1 cellular context compared by ENCODE assay signal in genomic region chr9:36488322-36488838, GRCh38.
TF ChIP-seq lines count a peak whose summit lies in the region.

No MANE protein-coding gene starts in this region.

TF ChIP-seq in HepG2, 621 proteins besides CTCF, POLR2A, EP300 and RAD21 (continued from another document):
- TF ChIP-seq FOXP4 (CRISPR knock-in tag; IDR thresholded peaks at IDR 0.05) (0 out of 2 replicates have a peak, but pooled peaks have one; percentile 38), ZBTB43 (CRISPR knock-in tag; conservative IDR thresholded peaks at IDR 0.05) (no peak), MNT (IDR thresholded peaks at IDR 0.05) (peak; percentile 87), MAFK (conservative IDR thresholded peaks at IDR 0.05 in 1 of 2, IDR thresholded peaks at IDR 0.05 in 1 of 2; ENCODE audit: low read length in 2 of 2) (peak; percentile 63 to 66; a peak in 3 of 4 replicates), ZNF7 (CRISPR knock-in tag; IDR thresholded peaks at IDR 0.05) (0 out of 2 replicates have a peak, but pooled peaks have one; percentile 16), ZMYM3 (CRISPR knock-in tag; IDR thresholded peaks at IDR 0.05) (0 out of 2 replicates have a peak, but pooled peaks have one; percentile 43), FOXA1 (IDR thresholded peaks at IDR 0.05) (no peak), FOXA1 (CRISPR knock-in tag; IDR thresholded peaks at IDR 0.05) (0 out of 2 replicates have a peak, but pooled peaks have one; percentile 13), ARID2 (CRISPR knock-in tag; IDR thresholded peaks at IDR 0.05; ENCODE audit: borderline replicate concordance) (0 out of 2 replicates have a peak, but pooled peaks have one; percentile 30), MAFF (IDR thresholded peaks at IDR 0.05; ENCODE audit: low read depth, low read length) (peak; percentile 64; the same call in 1 of the 2 replicates), ZFP36L1 (CRISPR knock-in tag; IDR thresholded peaks at IDR 0.05) (0 out of 2 replicates have a peak, but pooled peaks have one; percentile 17), ZNF335 (CRISPR knock-in tag; IDR thresholded peaks at IDR 0.05) (0 out of 2 replicates have a peak, but pooled peaks have one; percentile 54), FOXA3 (CRISPR knock-in tag; IDR thresholded peaks at IDR 0.05) (0 out of 2 replicates have a peak, but pooled peaks have one; percentile 5), ZNF562 (CRISPR knock-in tag; IDR thresholded peaks at IDR 0.05; ENCODE audit: borderline replicate concordance) (no peak), SUZ12 (IDR thresholded peaks at IDR 0.05; ENCODE audit: low read depth, low read length) (no peak), DMAP1 (CRISPR knock-in tag; IDR thresholded peaks at IDR 0.05) (0 out of 2 replicates have a peak, but pooled peaks have one; percentile 46), HDAC1 (CRISPR knock-in tag; IDR thresholded peaks at IDR 0.05) (peak; percentile 48), TSC22D2 (CRISPR knock-in tag; IDR thresholded peaks at IDR 0.05; ENCODE audit: borderline replicate concordance) (0 out of 2 replicates have a peak, but pooled peaks have one; percentile 4)
- TF ChIP-seq, protein P1, sequence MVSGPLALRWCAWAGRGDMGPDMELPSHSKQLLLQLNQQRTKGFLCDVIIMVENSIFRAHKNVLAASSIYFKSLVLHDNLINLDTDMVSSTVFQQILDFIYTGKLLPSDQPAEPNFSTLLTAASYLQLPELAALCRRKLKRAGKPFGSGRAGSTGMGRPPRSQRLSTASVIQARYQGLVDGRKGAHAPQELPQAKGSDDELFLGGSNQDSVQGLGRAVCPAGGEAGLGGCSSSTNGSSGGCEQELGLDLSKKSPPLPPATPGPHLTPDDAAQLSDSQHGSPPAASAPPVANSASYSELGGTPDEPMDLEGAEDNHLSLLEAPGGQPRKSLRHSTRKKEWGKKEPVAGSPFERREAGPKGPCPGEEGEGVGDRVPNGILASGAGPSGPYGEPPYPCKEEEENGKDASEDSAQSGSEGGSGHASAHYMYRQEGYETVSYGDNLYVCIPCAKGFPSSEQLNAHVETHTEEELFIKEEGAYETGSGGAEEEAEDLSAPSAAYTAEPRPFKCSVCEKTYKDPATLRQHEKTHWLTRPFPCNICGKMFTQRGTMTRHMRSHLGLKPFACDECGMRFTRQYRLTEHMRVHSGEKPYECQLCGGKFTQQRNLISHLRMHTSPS (CRISPR knock-in tag; IDR thresholded peaks at IDR 0.05; ENCODE audit: low read depth), result no peak
- TF ChIP-seq, protein P2, sequence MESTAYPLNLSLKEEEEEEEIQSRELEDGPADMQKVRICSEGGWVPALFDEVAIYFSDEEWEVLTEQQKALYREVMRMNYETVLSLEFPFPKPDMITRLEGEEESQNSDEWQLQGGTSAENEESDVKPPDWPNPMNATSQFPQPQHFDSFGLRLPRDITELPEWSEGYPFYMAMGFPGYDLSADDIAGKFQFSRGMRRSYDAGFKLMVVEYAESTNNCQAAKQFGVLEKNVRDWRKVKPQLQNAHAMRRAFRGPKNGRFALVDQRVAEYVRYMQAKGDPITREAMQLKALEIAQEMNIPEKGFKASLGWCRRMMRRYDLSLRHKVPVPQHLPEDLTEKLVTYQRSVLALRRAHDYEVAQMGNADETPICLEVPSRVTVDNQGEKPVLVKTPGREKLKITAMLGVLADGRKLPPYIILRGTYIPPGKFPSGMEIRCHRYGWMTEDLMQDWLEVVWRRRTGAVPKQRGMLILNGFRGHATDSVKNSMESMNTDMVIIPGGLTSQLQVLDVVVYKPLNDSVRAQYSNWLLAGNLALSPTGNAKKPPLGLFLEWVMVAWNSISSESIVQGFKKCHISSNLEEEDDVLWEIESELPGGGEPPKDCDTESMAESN (CRISPR knock-in tag; conservative IDR thresholded peaks at IDR 0.05), result 0 out of 2 replicates have a peak, but pooled peaks have one; percentile 19
